8 cellular contexts compared by ENCODE assay signal in the genomic region with DNA sequence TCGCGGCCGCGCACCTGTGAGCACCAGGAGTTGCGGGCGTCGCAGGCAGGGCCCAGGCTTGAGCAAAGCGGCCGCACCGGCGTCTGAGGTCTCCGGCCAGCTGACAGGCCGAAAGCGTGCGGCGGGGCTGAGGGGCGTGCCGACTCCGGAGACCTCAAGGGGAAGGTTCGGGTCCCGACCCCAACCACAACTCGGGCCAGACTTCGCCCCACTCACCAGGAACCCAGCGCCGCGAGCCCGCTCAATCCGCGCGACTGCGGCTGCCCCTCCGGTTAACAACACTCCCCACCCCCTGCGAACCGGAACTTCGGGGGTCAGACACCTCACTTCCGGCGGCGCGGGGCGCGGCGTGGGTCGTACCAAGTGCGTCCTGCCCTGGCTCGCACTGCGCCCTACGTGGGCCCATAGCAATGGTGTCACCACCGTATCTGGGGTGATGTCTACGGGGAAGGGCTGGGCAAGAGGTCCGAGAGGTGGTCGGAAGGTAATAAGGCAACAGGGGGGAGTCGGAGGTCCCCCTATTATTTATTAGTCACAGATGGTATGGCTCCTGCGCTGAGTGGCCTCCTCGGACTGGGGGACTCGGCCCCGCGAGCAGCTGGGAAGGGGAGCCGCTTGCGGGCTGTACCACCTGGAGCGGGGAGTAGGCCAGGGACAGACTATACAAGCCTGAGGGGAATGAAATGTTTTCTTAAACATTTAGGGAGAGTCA. TPM values are rescaled to one million over a fixed set of nuclear protein-coding genes. Genes with fewer than 3 reads are reported as not detected.
A peak's percentile ranks its signal among the peaks of the same experiment; 100 is the strongest.
DNase-seq lines count a peak whose midpoint lies in the region; ATAC-seq, FAIRE-seq and TF ChIP-seq lines count a peak whose summit lies in the region.

TSS of gene SYVN1 (minus strand) at position 280 of the 712 bp plus-strand sequence. CDS start 918 bp downstream, outside the sequence.

- no peaks in the 10 kb centered on the region for H3K9me3 Mint-ChIP-seq in progenitor cell of endocrine pancreas (ENCODE audit: low read depth)

- peak within 1 kb of the TSS; percentile 100 for H3K27ac Mint-ChIP-seq in progenitor cell of endocrine pancreas

- no peaks in the 10 kb centered on the region for H3K27me3 ChIP-seq in adipocyte (replicated peaks; ENCODE audit: control insufficient read depth, insufficient read depth, low read length)
- no peaks in the 10 kb centered on the region for H3K27me3 ChIP-seq in heart left ventricle
- no peaks in the 10 kb centered on the region for H3K27me3 ChIP-seq in upper lobe of right lung

- H3K27ac ChIP-seq in heart left ventricle, result peak within 1 kb of the TSS; percentile 94 to 99 (median 98)
- peak within 1 kb of the TSS; percentile 100 for H3K27ac ChIP-seq in upper lobe of right lung

- H3K4me1 Mint-ChIP-seq in progenitor cell of endocrine pancreas (ENCODE audit: low read depth), result peaks cover 20% of the 10 kb centered on the region

- ATAC-seq in HG02759 (IDR thresholded peaks at IDR 0.05; ENCODE audit: unreplicated experiment) (peak; percentile 64), heart left ventricle (peak; percentile 87 to 93 (median 92)), upper lobe of right lung (peak; percentile 89)

- TF ChIP-seq CTCF in heart left ventricle (IDR thresholded peaks at IDR 0.05) (no peak), progenitor cell of endocrine pancreas (IDR thresholded peaks at IDR 0.05; ENCODE audit: unreplicated experiment) (no peak), upper lobe of right lung (IDR thresholded peaks at IDR 0.05) (no peak)

- no peaks in the 10 kb centered on the region for H3K9me3 ChIP-seq in adipocyte (ENCODE audit: control insufficient read depth, low read length)
- H3K9me3 ChIP-seq in heart left ventricle, result no peaks in the 10 kb centered on the region
- no peaks in the 10 kb centered on the region for H3K9me3 ChIP-seq in upper lobe of right lung

- DNase-seq in GM12891 (ENCODE audit: insufficient read length, low spot score), result peak; percentile 91
- DNase-seq in NCI-H128 (lab: John Stamatoyannopoulos, UW; ENCODE audit: unreplicated experiment), result peak; percentile 87
- DNase-seq in T follicular helper cell (ENCODE audit: low read depth), result peak; percentile 87
- peak; percentile 96 for DNase-seq in adipocyte (ENCODE audit: low read depth)
- DNase-seq in heart left ventricle, result peak; percentile 91 to 94 (median 93)
- peak; percentile 74 for DNase-seq in progenitor cell of endocrine pancreas (ENCODE audit: low spot score, unreplicated experiment)
- DNase-seq in upper lobe of right lung, result peak; percentile 96

- 0 to 1% (median 1%) methylated on average over 34 to 60 of the region's 60 CpGs for WGBS in heart left ventricle, 4 donors

- peaks cover 4% of the 10 kb centered on the region for H3K36me3 Mint-ChIP-seq in progenitor cell of endocrine pancreas (ENCODE audit: insufficient read depth)

- peak within 1 kb of the TSS; percentile 98 for H3K4me3 Mint-ChIP-seq in progenitor cell of endocrine pancreas (ENCODE audit: low read depth)

- intact Hi-C loops in heart left ventricle (cut with DNase I), result loop anchor here in 2 of 10 donors (2.0 kb wide), 1 partner anchor 46 kb away; the partner anchor contains the start of gene CAPN1 (in 2 of the 2)
- intact Hi-C loops in upper lobe of right lung (cut with DNase I), result no loop called here

- no peaks in the 10 kb centered on the region for H3K27me3 Mint-ChIP-seq in progenitor cell of endocrine pancreas

- peak within 1 kb of the TSS; percentile 100 for H3K9ac ChIP-seq in adipocyte (ENCODE audit: low read length)

- FAIRE-seq in GM12891 (lab: Jason Lieb, UNC), result peak; percentile 99

- peak within 1 kb of the TSS; percentile 97 for H3K4me3 ChIP-seq in adipocyte (ENCODE audit: low read length)
- H3K4me3 ChIP-seq in heart left ventricle, result peak within 1 kb of the TSS; percentile 63 to 98 (median 89)
- H3K4me3 ChIP-seq in upper lobe of right lung, result peak within 1 kb of the TSS; percentile 95

- H3K36me3 ChIP-seq in adipocyte (ENCODE audit: control insufficient read depth, insufficient read depth, low read length, severe bottlenecking), result peaks cover 36% of the 10 kb centered on the region
- peaks cover 0 to 37% (median 35%) of the 10 kb centered on the region in 9 donors for H3K36me3 ChIP-seq in heart left ventricle
- peaks cover 35% of the 10 kb centered on the region for H3K36me3 ChIP-seq in upper lobe of right lung

- H3K4me1 ChIP-seq in adipocyte (ENCODE audit: control insufficient read depth, insufficient read depth, low read length) (peaks cover 16% of the 10 kb centered on the region), heart left ventricle (peaks cover 0 to 34% (median 26%) of the 10 kb centered on the region in 12 donors), upper lobe of right lung (peaks cover 24% of the 10 kb centered on the region)

- peak; percentile 89 for TF ChIP-seq POLR2A in GM12891 (IDR thresholded peaks at IDR 0.05; ENCODE audit: low read depth, low read length)
- TF ChIP-seq POLR2A in heart left ventricle (IDR thresholded peaks at IDR 0.05), result peak; percentile 57 to 85

TF ChIP-seq in GM12891, 5 proteins besides CTCF, POLR2A, EP300 and RAD21:
- TF ChIP-seq TAF1 (IDR thresholded peaks at IDR 0.05; ENCODE audit: low read depth, low read length), result no peak; the same call in 1 of the 2 replicates
- TF ChIP-seq POU2F2 (IDR thresholded peaks at IDR 0.05; ENCODE audit: low read depth, low read length), result peak; percentile 52; the same call in 1 of the 2 replicates
- TF ChIP-seq SPI1 (IDR thresholded peaks at IDR 0.05; ENCODE audit: low read depth, low read length), result no peak
- peak; percentile 89 for TF ChIP-seq POLR2AphosphoS5 (IDR thresholded peaks at IDR 0.05; ENCODE audit: low read depth, low read length)

RNA-seq across cellular contexts. Expression of gene SYVN1, which starts in this region (rescaled TPM):
- 33.3 TPM for polyA plus RNA-seq in GM12891 (2012; ENCODE audit: low read depth, missing spikeins)
- total RNA-seq in heart left ventricle, result 10 to 100 TPM; 21.7 to 65.8 (median 28.2) TPM
- 10 to 100 TPM; 13.9 to 34.5 TPM for polyA plus RNA-seq in heart left ventricle
- 48.4 and 49.0 TPM in 2 replicates for total RNA-seq in progenitor cell of endocrine pancreas
- total RNA-seq in upper lobe of right lung, result 69.0 TPM

Comparison
In these comparisons a context has a peak if more than half of its experiments do, and no peak if none do; other contexts are left out.
1. Peak in every context shown above with its lines: DNase-seq, ATAC-seq, H3K4me3 ChIP-seq and H3K27ac ChIP-seq.